Comparison of ENCODE assay signal across 18 cellular contexts in genomic region chr2:42227491-42227890, GRCh38. TPM values are rescaled to one million over a fixed set of nuclear protein-coding genes. Genes with fewer than 3 reads are reported as not detected.
DNase-seq lines count a peak whose midpoint lies in the region; ATAC-seq and TF ChIP-seq lines count a peak whose summit lies in the region.
"Had no signal": no experiment of that assay in that cellular context is flagged by ENCODE, and none has a peak within 500 bp of the region (broad histone marks: within the 10 kb centered on the region; RNA-seq: fewer than 3 reads in every experiment).

No MANE protein-coding gene starts in this region.

- no peaks in the 10 kb centered on the region for H3K9me3 Mint-ChIP-seq in activated CD4-positive, alpha-beta memory T cell treated with anti-CD3 and anti-CD28 coated beads for 36 hours
- H3K9me3 Mint-ChIP-seq in activated CD4-positive, alpha-beta memory T cell treated with anti-CD3 and anti-CD28 coated beads, Interleukin-2, amount 10 ng/mL, durations not matched to agents 7 days and 5 days: no peaks in the 10 kb centered on the region
- H3K9me3 Mint-ChIP-seq in stimulated activated naive B cell treated with anti-CD40 and anti-IgM and Interleukin-4, amounts not matched to agents 10 μg/mL and 1 μg/mL and 100 μg/mL, for 72 hours: no peaks in the 10 kb centered on the region
- H3K9me3 Mint-ChIP-seq in neural progenitor cell: no peaks in the 10 kb centered on the region

- no peak for ATAC-seq in stimulated activated naive B cell treated with anti-CD40 and anti-IgM and Interleukin-4, amounts not matched to agents 10 μg/mL and 1 μg/mL and 100 μg/mL, for 72 hours (replicated peaks)
- ATAC-seq: PC-3 had no signal

- peaks cover 99% of the 10 kb centered on the region for H3K79me2 ChIP-seq in neural progenitor cell (ENCODE audit: low read depth)

- CTCF ChIA-PET in activated CD4-positive, alpha-beta memory T cell treated with anti-CD3 and anti-CD28 coated beads for 36 hours (lab: Charles Lee): interaction anchor here (1.0 to 3.2 kb wide), 3 partner anchors 11 to 122 kb away, joined by 3 to 12 read pairs (median 4); no protein-coding TSS in a partner anchor
- CTCF ChIA-PET in activated CD4-positive, alpha-beta memory T cell treated with anti-CD3 and anti-CD28 coated beads, Interleukin-2, amount 10 ng/mL, durations not matched to agents 7 days and 5 days (lab: Charles Lee): interaction anchor here (1.1 to 1.7 kb wide), 2 partner anchors 131 to 139 kb away, joined by 3 to 4 read pairs; no protein-coding TSS in a partner anchor

- peaks cover 1% of the 10 kb centered on the region for H3K9me3 ChIP-seq in neural progenitor cell (ENCODE audit: low read depth)

- peaks cover 5% of the 10 kb centered on the region for H3K36me3 Mint-ChIP-seq in activated CD4-positive, alpha-beta memory T cell treated with anti-CD3 and anti-CD28 coated beads for 36 hours
- peaks cover 26% of the 10 kb centered on the region for H3K36me3 Mint-ChIP-seq in activated CD4-positive, alpha-beta memory T cell treated with anti-CD3 and anti-CD28 coated beads, Interleukin-2, amount 10 ng/mL, durations not matched to agents 7 days and 5 days (ENCODE audit: low read depth)
- peaks cover 12 to 28% of the 10 kb centered on the region in 2 donors for H3K36me3 Mint-ChIP-seq in stimulated activated naive B cell treated with anti-CD40 and anti-IgM and Interleukin-4, amounts not matched to agents 10 μg/mL and 1 μg/mL and 100 μg/mL, for 72 hours
- peaks cover 3% of the 10 kb centered on the region for H3K36me3 Mint-ChIP-seq in neural progenitor cell

- peaks cover 79% of the 10 kb centered on the region for H4K20me1 ChIP-seq in neural progenitor cell (ENCODE audit: low read depth)

- H3F3A ChIP-seq in neural progenitor cell (ENCODE audit: low read depth): peaks cover 5% of the 10 kb centered on the region

- H3K36me3 ChIP-seq in neural progenitor cell: no peaks in the 10 kb centered on the region

- DNase-seq in activated CD4-positive, alpha-beta memory T cell treated with anti-CD3 and anti-CD28 coated beads for 36 hours: no peak
- DNase-seq in activated CD4-positive, alpha-beta memory T cell treated with anti-CD3 and anti-CD28 coated beads, Interleukin-2, amount 10 ng/mL, durations not matched to agents 7 days and 5 days: no peak
- DNase-seq in stimulated activated CD4-positive, alpha-beta T cell treated with anti-CD3 and anti-CD28 coated beads, Interleukin-15, amount 100 ng/mL, for 24 hours: peak; percentile 18
- DNase-seq in stimulated activated CD4-positive, alpha-beta T cell treated with anti-CD3 and anti-CD28 coated beads, Interleukin-4, amount 100 ng/mL, for 1 hour: no peak
- DNase-seq in head of caudate nucleus: peak in 38 of 42 donors; percentile 9 to 83 (median 54)
- DNase-seq in stimulated activated naive B cell treated with anti-CD40 and anti-IgM and Interleukin-4, amounts not matched to agents 10 μg/mL and 1 μg/mL and 100 μg/mL, for 72 hours: no peak
- no peak for DNase-seq in SKM-1 (lab: John Stamatoyannopoulos, UW; ENCODE audit: unreplicated experiment)
- DNase-seq in neural progenitor cell (ENCODE audit: low spot score): no peak
- DNase-seq: Calu3, EL, KBM-7, NCI-H1105, NCI-H510A, NCI-H748 treated with DMSO at 0.1 percent for 48 hours, PC-3, RPMI8226, SIG-M5 had no signal

- POLR2A ChIA-PET in activated CD4-positive, alpha-beta memory T cell treated with anti-CD3 and anti-CD28 coated beads for 36 hours (lab: Charles Lee): interaction anchor here (1.0 kb wide), 1 partner anchor 91 kb away, joined by 3 read pairs; no protein-coding TSS in a partner anchor
- POLR2A ChIA-PET in activated CD4-positive, alpha-beta memory T cell treated with anti-CD3 and anti-CD28 coated beads, Interleukin-2, amount 10 ng/mL, durations not matched to agents 7 days and 5 days (lab: Charles Lee): no interaction called here

- H3K27me3 Mint-ChIP-seq in activated CD4-positive, alpha-beta memory T cell treated with anti-CD3 and anti-CD28 coated beads for 36 hours: no peaks in the 10 kb centered on the region
- no peaks in the 10 kb centered on the region for H3K27me3 Mint-ChIP-seq in activated CD4-positive, alpha-beta memory T cell treated with anti-CD3 and anti-CD28 coated beads, Interleukin-2, amount 10 ng/mL, durations not matched to agents 7 days and 5 days
- no peaks in the 10 kb centered on the region for H3K27me3 Mint-ChIP-seq in stimulated activated naive B cell treated with anti-CD40 and anti-IgM and Interleukin-4, amounts not matched to agents 10 μg/mL and 1 μg/mL and 100 μg/mL, for 72 hours
- peaks cover 3% of the 10 kb centered on the region for H3K27me3 Mint-ChIP-seq in neural progenitor cell (ENCODE audit: insufficient read depth, low read depth)
- H3K27me3 Mint-ChIP-seq: B cell had no signal

- intact Hi-C loops in activated CD4-positive, alpha-beta memory T cell treated with anti-CD3 and anti-CD28 coated beads for 36 hours (cut with micrococcal nuclease): no loop called here
- intact Hi-C loops in head of caudate nucleus (cut with DNase I): no loop called here

- no peak overlapping the region for H3K4me3 ChIP-seq in neural progenitor cell

- no peak for TF ChIP-seq CTCF in neural progenitor cell (IDR thresholded peaks at IDR 0.05)

- H3K9ac ChIP-seq in neural progenitor cell: no peak overlapping the region

- H3K4me2 ChIP-seq in neural progenitor cell: no peak overlapping the region

- no peak overlapping the region for H3K27ac Mint-ChIP-seq in activated CD4-positive, alpha-beta memory T cell treated with anti-CD3 and anti-CD28 coated beads for 36 hours
- H3K27ac Mint-ChIP-seq in activated CD4-positive, alpha-beta memory T cell treated with anti-CD3 and anti-CD28 coated beads, Interleukin-2, amount 10 ng/mL, durations not matched to agents 7 days and 5 days: no peak overlapping the region
- peak overlapping the region; percentile 76 for H3K27ac Mint-ChIP-seq in stimulated activated naive B cell treated with anti-CD40 and anti-IgM and Interleukin-4, amounts not matched to agents 10 μg/mL and 1 μg/mL and 100 μg/mL, for 72 hours
- H3K27ac Mint-ChIP-seq in neural progenitor cell: no peak overlapping the region
- H3K27ac Mint-ChIP-seq: B cell had no signal

- H2AFZ ChIP-seq in neural progenitor cell (replicated peaks): no peak overlapping the region

- H3K27ac ChIP-seq in neural progenitor cell: no peak overlapping the region

- peaks cover 78% of the 10 kb centered on the region for H3K4me1 Mint-ChIP-seq in activated CD4-positive, alpha-beta memory T cell treated with anti-CD3 and anti-CD28 coated beads for 36 hours (ENCODE audit: low read depth)
- peaks cover 48% of the 10 kb centered on the region for H3K4me1 Mint-ChIP-seq in activated CD4-positive, alpha-beta memory T cell treated with anti-CD3 and anti-CD28 coated beads, Interleukin-2, amount 10 ng/mL, durations not matched to agents 7 days and 5 days
- peaks cover 43 to 53% of the 10 kb centered on the region in 2 donors for H3K4me1 Mint-ChIP-seq in stimulated activated naive B cell treated with anti-CD40 and anti-IgM and Interleukin-4, amounts not matched to agents 10 μg/mL and 1 μg/mL and 100 μg/mL, for 72 hours
- H3K4me1 Mint-ChIP-seq in neural progenitor cell: peaks cover 14% of the 10 kb centered on the region

- peak overlapping the region; percentile 7 for H3K4me3 Mint-ChIP-seq in activated CD4-positive, alpha-beta memory T cell treated with anti-CD3 and anti-CD28 coated beads for 36 hours
- no peak overlapping the region for H3K4me3 Mint-ChIP-seq in activated CD4-positive, alpha-beta memory T cell treated with anti-CD3 and anti-CD28 coated beads, Interleukin-2, amount 10 ng/mL, durations not matched to agents 7 days and 5 days
- H3K4me3 Mint-ChIP-seq in stimulated activated naive B cell treated with anti-CD40 and anti-IgM and Interleukin-4, amounts not matched to agents 10 μg/mL and 1 μg/mL and 100 μg/mL, for 72 hours: no peak overlapping the region
- no peak overlapping the region for H3K4me3 Mint-ChIP-seq in neural progenitor cell
- H3K4me3 Mint-ChIP-seq: B cell had no signal

- no peaks in the 10 kb centered on the region for H3K4me1 ChIP-seq in neural progenitor cell

- H3K27me3 ChIP-seq in neural progenitor cell: no peaks in the 10 kb centered on the region

RNA-seq across cellular contexts. Expression of gene EML4, which starts 58.3 kb away (rescaled TPM):
- 10 to 100 TPM; 67.4 to 69.8 TPM for total RNA-seq in activated CD4-positive, alpha-beta memory T cell treated with anti-CD3 and anti-CD28 coated beads for 36 hours
- total RNA-seq in activated CD4-positive, alpha-beta memory T cell treated with anti-CD3 and anti-CD28 coated beads, Interleukin-2, amount 10 ng/mL, durations not matched to agents 7 days and 5 days: 100 to 1,000 TPM; 130 to 133 TPM
- total RNA-seq in neural progenitor cell (ENCODE audit: low replicate concordance): 122 and 167 TPM in 2 replicates

Comparison
In these comparisons a context has a peak if more than half of its experiments do, and no peak if none do; other contexts are left out.
1. DNase-seq: peak in stimulated activated CD4-positive, alpha-beta T cell treated with anti-CD3 and anti-CD28 coated beads, Interleukin-15, amount 100 ng/mL, for 24 hours (single experiment) and head of caudate nucleus (38 of 42); none in activated CD4-positive, alpha-beta memory T cell treated with anti-CD3 and anti-CD28 coated beads for 36 hours (single experiment), activated CD4-positive, alpha-beta memory T cell treated with anti-CD3 and anti-CD28 coated beads, Interleukin-2, amount 10 ng/mL, durations not matched to agents 7 days and 5 days (single experiment), stimulated activated CD4-positive, alpha-beta T cell treated with anti-CD3 and anti-CD28 coated beads, Interleukin-4, amount 100 ng/mL, for 1 hour (single experiment), stimulated activated naive B cell treated with anti-CD40 and anti-IgM and Interleukin-4, amounts not matched to agents 10 μg/mL and 1 μg/mL and 100 μg/mL, for 72 hours (single experiment), SKM-1 (single experiment) and neural progenitor cell (single experiment).